In genomic region chr4:17578482-17578891, GRCh38 we compare ENCODE assay signal across 8 cellular contexts. TPM values are rescaled to one million over a fixed set of nuclear protein-coding genes. Genes with fewer than 3 reads are reported as not detected.
A peak's percentile ranks its signal among the peaks of the same experiment; 100 is the strongest.
DNase-seq lines count a peak whose midpoint lies in the region; ATAC-seq, FAIRE-seq and TF ChIP-seq lines count a peak whose summit lies in the region.

No MANE protein-coding gene starts in this region.

- no peak for TF ChIP-seq EP300 in A549 (IDR thresholded peaks at IDR 0.05)

- TF ChIP-seq POLR2A in A549 (IDR thresholded peaks at IDR 0.05; ENCODE audit: low read length) = no peak
- TF ChIP-seq POLR2A in erythroblast (IDR thresholded peaks at IDR 0.05; ENCODE audit: low read length) = no peak

- H3K4me1 ChIP-seq in A549 (peaks cover 6% of the 10 kb centered on the region; the same call in 1 of the 3 replicates), rectal smooth muscle tissue (ENCODE audit: control insufficient read depth, insufficient read depth, low read length) (peaks cover 5% of the 10 kb centered on the region)

- ATAC-seq in A549 (no peak), GM18858 (IDR thresholded peaks at IDR 0.05; ENCODE audit: unreplicated experiment) (peak; percentile 37), HG03060 (IDR thresholded peaks at IDR 0.05; ENCODE audit: low read depth, unreplicated experiment) (peak; percentile 28)

- no peaks in the 10 kb centered on the region for H3K9me3 ChIP-seq in A549

- DNase-seq in A549 (ENCODE audit: low read depth in 1 of 2, low spot score in 1 of 2) (no peak), RWPE1 (ENCODE audit: low spot score) (no peak), erythroblast (lab: John Stamatoyannopoulos, UW) (peak; percentile 64 to 66), NCI-H2196 treated with DMSO at 0.1 percent for 48 hours (lab: John Stamatoyannopoulos, UW; ENCODE audit: unreplicated experiment) (no peak), G401 (ENCODE audit: low spot score) (no peak)

- no peaks in the 10 kb centered on the region for H3K36me3 ChIP-seq in rectal smooth muscle tissue (ENCODE audit: control insufficient read depth, insufficient read depth, low read length)

- TF ChIP-seq RAD21 in A549 (conservative IDR thresholded peaks at IDR 0.05 in 1 of 2, IDR thresholded peaks at IDR 0.05 in 1 of 2) = no peak

- FAIRE-seq in A549 (lab: Jason Lieb, UNC) = no peak

- in situ Hi-C loops in G401 (cut with HindIII; ENCODE audit: low sequenced_read_pairs) = no loop called here

- peak overlapping the region; percentile 75 for H3K4me2 ChIP-seq in A549

- POLR2A ChIA-PET in A549 (lab: Yijun Ruan, JAX) (interaction anchor here (1.0 kb wide), 1 partner anchor 36 kb away, joined by 6 read pairs; the partner anchor contains the start of gene MED28), RWPE1 (lab: Yijun Ruan, JAX; ENCODE audit: low non-redundant PET) (no interaction called here)

- H3K9ac ChIP-seq in rectal smooth muscle tissue (ENCODE audit: low read length) = no peak overlapping the region

- no peaks in the 10 kb centered on the region for H3K27me3 ChIP-seq in rectal smooth muscle tissue (ENCODE audit: control insufficient read depth, insufficient read depth, low read length)

- WGBS in A549 (ENCODE audit: missing lambda C conversion rate) = 87% methylated on average over 6 of the region's 6 CpGs

- CTCF ChIA-PET in A549 (lab: Yijun Ruan, JAX) (interaction anchor here (1.2 kb wide), 1 partner anchor 19 kb away, joined by 3 read pairs; no protein-coding TSS in a partner anchor), RWPE1 (lab: Yijun Ruan, JAX) (no interaction called here)

- H3K27ac ChIP-seq in A549 (no peak overlapping the region), RWPE1 (peak overlapping the region; percentile 84), rectal smooth muscle tissue (ENCODE audit: low read depth, low read length) (no peak overlapping the region)

- TF ChIP-seq CTCF in A549 (IDR thresholded peaks at IDR 0.05) = no peak
- TF ChIP-seq CTCF in RWPE1 (conservative IDR thresholded peaks at IDR 0.05; ENCODE audit: low read depth) = no peak

- H3K4me3 ChIP-seq in A549 = peak overlapping the region; percentile 77
- peak overlapping the region; percentile 76 for H3K4me3 ChIP-seq in rectal smooth muscle tissue (ENCODE audit: low read length)

TF ChIP-seq in A549, 52 proteins besides CTCF, POLR2A, EP300 and RAD21:
- TF ChIP-seq TP53 (CRISPR knock-in tag; IDR thresholded peaks at IDR 0.05) (no peak), NPAS2 (CRISPR knock-in tag; IDR thresholded peaks at IDR 0.05; ENCODE audit: borderline replicate concordance) (no peak), NFE2L2 (conservative IDR thresholded peaks at IDR 0.05; ENCODE audit: low read length) (no peak), PHF8 (IDR thresholded peaks at IDR 0.05; ENCODE audit: borderline replicate concordance, low read depth) (no peak), FOXS1 (CRISPR knock-in tag; IDR thresholded peaks at IDR 0.05) (no peak), CEBPB (IDR thresholded peaks at IDR 0.05) (no peak), MAX (IDR thresholded peaks at IDR 0.05) (no peak), HEYL (CRISPR knock-in tag; IDR thresholded peaks at IDR 0.05) (no peak), ZC3H11A (IDR thresholded peaks at IDR 0.05) (no peak), CBX2 (IDR thresholded peaks at IDR 0.05; ENCODE audit: borderline replicate concordance, low read depth) (no peak)

RNA-seq across cellular contexts. Expression of gene LAP3, which starts 1.5 kb away (rescaled TPM):
- polyA plus RNA-seq in A549 (2011; rRNA removed) = 39.6 and 46.2 TPM in 2 replicates
- 28.5 and 30.8 TPM in 2 replicates for polyA plus RNA-seq in A549 (2012; cell fraction: cytosol; rRNA removed)
- polyA plus RNA-seq in A549 (2012; cell fraction: nucleus; rRNA removed) = 13.5 and 22.5 TPM in 2 replicates
- polyA plus RNA-seq in A549 (2017; fragmentation: RNase III; extraction: RNeasy Plus Mini Kit Qiagen cat#74134 plus additional on column Dnase treatment) = 38.6 to 45.9 TPM (median 39.4 TPM) in 3 replicates
- 16.9 and 18.4 TPM in 2 replicates for polyA minus RNA-seq in A549 (2011; rRNA and poly(A)+ RNA removed)
- total RNA-seq in G401 (2014; rRNA removed; shearing (Covaris generic)) = 99.8 and 163 TPM in 2 replicates

RNA-seq across cellular contexts. Expression of gene MED28, which starts 36.0 kb away (rescaled TPM):
- polyA plus RNA-seq in A549 (2011; rRNA removed) = 13.0 and 15.5 TPM in 2 replicates
- 3.0 and 3.7 TPM in 2 replicates for polyA plus RNA-seq in A549 (2012; cell fraction: cytosol; rRNA removed)
- 1.8 and 6.8 TPM in 2 replicates for polyA plus RNA-seq in A549 (2012; cell fraction: nucleus; rRNA removed)
- 27.7 to 30.8 TPM (median 28.4 TPM) in 3 replicates for polyA plus RNA-seq in A549 (2017; fragmentation: RNase III; extraction: RNeasy Plus Mini Kit Qiagen cat#74134 plus additional on column Dnase treatment)
- 5.9 and 6.7 TPM in 2 replicates for polyA minus RNA-seq in A549 (2011; rRNA and poly(A)+ RNA removed)
- total RNA-seq in G401 (2014; rRNA removed; shearing (Covaris generic)) = 46.3 and 48.4 TPM in 2 replicates

Comparison
In these comparisons a context has a peak if more than half of its experiments do, and no peak if none do; other contexts are left out.
1. ATAC-seq: peak in GM18858 (single experiment) and HG03060 (single experiment); none in A549 (0 of 2).
2. DNase-seq: peak in erythroblast (2 of 2); none in A549 (0 of 2), RWPE1 (single experiment), NCI-H2196 treated with DMSO at 0.1 percent for 48 hours (single experiment) and G401 (single experiment).